In genomic region chr7:24980695-24981543, GRCh38 we compare ENCODE assay signal across 8 cellular contexts. TPM values are rescaled to one million over a fixed set of nuclear protein-coding genes. Genes with fewer than 3 reads are reported as not detected.
DNase-seq lines count a peak whose midpoint lies in the region; ATAC-seq and TF ChIP-seq lines count a peak whose summit lies in the region.

No MANE protein-coding gene starts in this region.

- no peaks in the 10 kb centered on the region for H3F3A ChIP-seq in SK-N-SH (replicated peaks; ENCODE audit: insufficient read depth)

- ATAC-seq in GM18511 (IDR thresholded peaks at IDR 0.05; ENCODE audit: unreplicated experiment): peak; percentile 25
- peak; percentile 11 for ATAC-seq in HG03064 (IDR thresholded peaks at IDR 0.05; ENCODE audit: low read depth, unreplicated experiment)
- peak; percentile 26 to 29 for ATAC-seq in lower lobe of right lung

- TF ChIP-seq CTCF in 22Rv1 (IDR thresholded peaks at IDR 0.05) (0 out of 2 replicates have a peak, but pooled peaks have one; percentile 0), SK-N-SH (IDR thresholded peaks at IDR 0.05) (no peak), lower lobe of right lung (IDR thresholded peaks at IDR 0.05) (no peak), stomach (IDR thresholded peaks at IDR 0.05) (no peak)

- no peaks in the 10 kb centered on the region for H3K27me3 ChIP-seq in SK-N-SH (ENCODE audit: insufficient read depth)
- peaks cover 6% of the 10 kb centered on the region for H3K27me3 ChIP-seq in lower lobe of right lung (ENCODE audit: low read depth)
- H3K27me3 ChIP-seq in stomach: no peaks in the 10 kb centered on the region

- peaks cover 3% of the 10 kb centered on the region; the same call in 1 of the 2 replicates for H4K20me1 ChIP-seq in SK-N-SH (ENCODE audit: insufficient read depth)

- no peak for TF ChIP-seq EP300 in SK-N-SH (IDR thresholded peaks at IDR 0.05; ENCODE audit: borderline replicate concordance in 1 of 2, low read depth in 1 of 2, low read length in 1 of 2)
- TF ChIP-seq EP300 in stomach (IDR thresholded peaks at IDR 0.05): no peak

- POLR2A ChIA-PET in SK-N-SH (lab: Yijun Ruan, JAX): interaction anchor here (1.4 kb wide), 1 partner anchor 160 kb away, joined by 3 read pairs; no protein-coding TSS in a partner anchor

- CTCF ChIA-PET in SK-N-SH (lab: Yijun Ruan, JAX): interaction anchor here (0.7 to 6.8 kb wide), 25 partner anchors 9 to 174 kb away, joined by 3 to 69 read pairs (median 6); no protein-coding TSS in a partner anchor

- peak overlapping the region; percentile 82 for H3K27ac ChIP-seq in 22Rv1
- H3K27ac ChIP-seq in SK-N-SH (ENCODE audit: low read depth in 2 of 2, low read length in 1 of 2): peak overlapping the region; percentile 84 to 87
- peak overlapping the region; percentile 87 for H3K27ac ChIP-seq in cingulate gyrus (ENCODE audit: low read depth, low read length)
- H3K27ac ChIP-seq in lower lobe of right lung: peak overlapping the region; percentile 90
- peak overlapping the region; percentile 85 to 93 (median 92) for H3K27ac ChIP-seq in stomach

- no peak for TF ChIP-seq RAD21 in SK-N-SH (IDR thresholded peaks at IDR 0.05; ENCODE audit: low read length)

- H3K9me3 ChIP-seq in SK-N-SH (no peaks in the 10 kb centered on the region), lower lobe of right lung (no peaks in the 10 kb centered on the region), stomach (no peaks in the 10 kb centered on the region)

- peaks cover 44% of the 10 kb centered on the region for H3K79me2 ChIP-seq in SK-N-SH (ENCODE audit: insufficient read depth)

- H3K9me2 ChIP-seq in SK-N-SH: no peaks in the 10 kb centered on the region

- H3K4me1 ChIP-seq in SK-N-SH (ENCODE audit: control insufficient read depth in 1 of 2, insufficient read depth in 2 of 2, low read depth in 1 of 2, low read length in 1 of 2): peaks cover 17 to 28% of the 10 kb centered on the region in 2 experiments; a peak in 3 of 4 replicates
- H3K4me1 ChIP-seq in lower lobe of right lung: peaks cover 26% of the 10 kb centered on the region
- peaks cover 16 to 50% (median 28%) of the 10 kb centered on the region in 4 donors for H3K4me1 ChIP-seq in stomach

- H3K36me3 ChIP-seq in SK-N-SH (replicated peaks in 1 of 2; ENCODE audit: control insufficient read depth in 1 of 2, insufficient read depth in 2 of 2, low read length in 1 of 2) (no peaks in the 10 kb centered on the region), lower lobe of right lung (no peaks in the 10 kb centered on the region), stomach (no peaks in the 10 kb centered on the region)

- H2AFZ ChIP-seq in SK-N-SH (ENCODE audit: low read depth): peak overlapping the region; percentile 89; the same call in 1 of the 2 replicates

- intact Hi-C loops in lower lobe of right lung (cut with DNase I): no loop called here
- intact Hi-C loops in stomach (cut with DNase I; ENCODE audit: low total_unique reads): no loop called here

- WGBS in SK-N-SH (ENCODE audit: low lambda C conversion rate): 47% methylated on average over 37 of the region's 37 CpGs
- 4 to 6% (median 5%) methylated on average over 37 of the region's 37 CpGs for WGBS in stomach, 5 donors

- peak overlapping the region; percentile 77 for H3K9ac ChIP-seq in SK-N-SH

- DNase-seq in SK-N-SH (no peak), lower lobe of right lung (peak; percentile 53), stomach (peak; percentile 51), retina (no peak)

- H3K4me3 ChIP-seq in SK-N-SH (ENCODE audit: low read depth in 2 of 2, low read length in 1 of 2) (peak overlapping the region; percentile 72 to 97), lower lobe of right lung (peak overlapping the region; percentile 72), stomach (peak overlapping the region; percentile 64 to 85 (median 74))

- H3K4me2 ChIP-seq in SK-N-SH: peak overlapping the region; percentile 89

- no peak for TF ChIP-seq POLR2A in stomach (IDR thresholded peaks at IDR 0.05)

TF ChIP-seq in SK-N-SH, 30 proteins besides CTCF, POLR2A, EP300 and RAD21:
- TF ChIP-seq, protein P1, sequence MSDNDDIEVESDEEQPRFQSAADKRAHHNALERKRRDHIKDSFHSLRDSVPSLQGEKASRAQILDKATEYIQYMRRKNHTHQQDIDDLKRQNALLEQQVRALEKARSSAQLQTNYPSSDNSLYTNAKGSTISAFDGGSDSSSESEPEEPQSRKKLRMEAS (IDR thresholded peaks at IDR 0.05; ENCODE audit: low read depth): 0 out of 2 replicates have a peak, but pooled peaks have one; percentile 47
- no peak for TF ChIP-seq MXI1 (IDR thresholded peaks at IDR 0.05; ENCODE audit: low read depth, low read length)
- no peak for TF ChIP-seq FOXM1 (IDR thresholded peaks at IDR 0.05; ENCODE audit: low read depth)
TF ChIP-seq in SK-N-SH: peak in this region for 1.

RNA-seq across cellular contexts. Expression of gene OSBPL3, which starts 0.9 kb away (rescaled TPM):
- polyA plus RNA-seq in SK-N-SH (2012; rRNA removed): 22.6 and 23.2 TPM in 2 replicates
- polyA plus RNA-seq in SK-N-SH (2012; cell fraction: cytosol; rRNA removed): 19.3 and 20.5 TPM in 2 replicates
- 53.0 and 90.2 TPM in 2 replicates for polyA plus RNA-seq in SK-N-SH (2012; cell fraction: nucleus; rRNA removed)
- 24.9 TPM for total RNA-seq in lower lobe of right lung
- 10 to 100 TPM in 4 of 5 donors, 1 to 10 TPM in 1; 7.2 to 25.0 (median 15.1) TPM for total RNA-seq in stomach
- polyA plus RNA-seq in stomach: 1 to 10 TPM; 2.0 to 8.1 (median 2.9) TPM

Comparison
In these comparisons a context has a peak if more than half of its experiments do, and no peak if none do; other contexts are left out.
1. DNase-seq: peak in lower lobe of right lung (single experiment) and stomach (single experiment); none in SK-N-SH (single experiment) and retina (single experiment).
2. Peak in every context shown above with its lines, with median percentiles within 50 percentile points of each other: H3K27ac ChIP-seq, ATAC-seq and H3K4me3 ChIP-seq.